ENCODE assay signal across 10 cellular contexts in genomic region chr17:43940630-43941029, GRCh38. TPM values are rescaled to one million over a fixed set of nuclear protein-coding genes. Genes with fewer than 3 reads are reported as not detected.
DNase-seq lines count a peak whose midpoint lies in the region; ATAC-seq and TF ChIP-seq lines count a peak whose summit lies in the region.
"Had no signal": no experiment of that assay in that cellular context is flagged by ENCODE, and none has a peak within 500 bp of the region (broad histone marks: within the 10 kb centered on the region; RNA-seq: fewer than 3 reads in every experiment).

No MANE protein-coding gene starts in this region.

- TF ChIP-seq CTCF in AG10803 (conservative IDR thresholded peaks at IDR 0.05; ENCODE audit: low read length) (peak; percentile 64), GM12872 (IDR thresholded peaks at IDR 0.05; ENCODE audit: insufficient read depth, low read depth, low read length) (peak; percentile 54), Panc1 (IDR thresholded peaks at IDR 0.05) (peak; percentile 62), fibroblast of lung (conservative IDR thresholded peaks at IDR 0.05 in 1 of 2, IDR thresholded peaks at IDR 0.05 in 1 of 2; ENCODE audit: low read depth in 1 of 2, low read length in 2 of 2) (peak; percentile 70 to 75), type B pancreatic cell (conservative IDR thresholded peaks at IDR 0.05) (peak; percentile 77)

- H2AFZ ChIP-seq in fibroblast of lung (ENCODE audit: low read length), result no peak overlapping the region

- in situ Hi-C loops in Panc1 (cut with HindIII; ENCODE audit: low pct_unique_long_range_greater_than_20kb, low sequenced_read_pairs), result no loop called here

- H3K9me3 ChIP-seq in Panc1 (ENCODE audit: control insufficient read depth, insufficient read depth, low read depth, low read length) (no peaks in the 10 kb centered on the region), fibroblast of lung (ENCODE audit: control insufficient read depth, insufficient read depth, low read depth, low read length) (no peaks in the 10 kb centered on the region)

- intact Hi-C loops in Panc1 (cut with micrococcal nuclease; ENCODE audit: unreplicated experiment), result no loop called here

- H3K4me2 ChIP-seq in fibroblast of lung (ENCODE audit: extremely low read depth, insufficient read depth, low read length), result no peak overlapping the region

- no peaks in the 10 kb centered on the region for H3K27me3 ChIP-seq in Panc1 (ENCODE audit: control insufficient read depth, insufficient read depth, low read length)
- peaks cover 3% of the 10 kb centered on the region for H3K27me3 ChIP-seq in fibroblast of lung (ENCODE audit: control insufficient read depth, insufficient read depth, low read length)

- no peaks in the 10 kb centered on the region for H3K36me3 Mint-ChIP-seq in type B pancreatic cell

- no peaks in the 10 kb centered on the region for H4K20me1 ChIP-seq in fibroblast of lung (ENCODE audit: control insufficient read depth, extremely low read depth, insufficient read depth, low read length)

- peak; percentile 61; the same call in 1 of the 2 replicates for ATAC-seq in Panc1
- ATAC-seq in HG02642 (IDR thresholded peaks at IDR 0.05; ENCODE audit: poor library complexity, unreplicated experiment), result no peak

- CTCF ChIA-PET in Panc1 (lab: Charles Lee), result no interaction called here

- H3K4me1 ChIP-seq in Panc1 (ENCODE audit: control insufficient read depth, insufficient read depth, low read length), result no peaks in the 10 kb centered on the region
- peaks cover 5% of the 10 kb centered on the region for H3K4me1 ChIP-seq in fibroblast of lung (ENCODE audit: control insufficient read depth, extremely low read depth, insufficient read depth, low read length)

- no peaks in the 10 kb centered on the region for H3K36me3 ChIP-seq in Panc1 (ENCODE audit: control insufficient read depth, insufficient read depth, low read length)
- H3K36me3 ChIP-seq in fibroblast of lung (ENCODE audit: control insufficient read depth, insufficient read depth, low read length), result no peaks in the 10 kb centered on the region

- H3K27ac ChIP-seq in Panc1 (ENCODE audit: low read length), result no peak overlapping the region
- no peak overlapping the region for H3K27ac ChIP-seq in fibroblast of lung (ENCODE audit: insufficient read depth, low read length)

- POLR2A ChIA-PET in Panc1 (lab: Charles Lee), result no interaction called here

- no peak overlapping the region for H3K9ac ChIP-seq in fibroblast of lung (ENCODE audit: insufficient read depth, low read length)

- no peaks in the 10 kb centered on the region for H3K79me2 ChIP-seq in fibroblast of lung (ENCODE audit: control insufficient read depth, insufficient read depth, low read length)

- H3K27me3 Mint-ChIP-seq in type B pancreatic cell, result peaks cover 23% of the 10 kb centered on the region

- H3K4me3 Mint-ChIP-seq in type B pancreatic cell, result no peak overlapping the region
- H3K4me3 Mint-ChIP-seq: IgD-negative memory B cell had no signal

- H3K9me3 Mint-ChIP-seq in type B pancreatic cell, result no peaks in the 10 kb centered on the region
- H3K9me3 Mint-ChIP-seq: IgD-negative memory B cell had no signal

- peaks cover 10% of the 10 kb centered on the region for H3K4me1 Mint-ChIP-seq in type B pancreatic cell (ENCODE audit: unreplicated experiment)

- no peak overlapping the region for H3K27ac Mint-ChIP-seq in type B pancreatic cell
- H3K27ac Mint-ChIP-seq: IgD-negative memory B cell had no signal

- no peak overlapping the region for H3K4me3 ChIP-seq in AG10803 (ENCODE audit: low read length)
- H3K4me3 ChIP-seq in Panc1 (ENCODE audit: low read depth in 2 of 2, low read length in 2 of 2), result no peak overlapping the region
- H3K4me3 ChIP-seq in fibroblast of lung (replicated peaks in 1 of 4; ENCODE audit: control extremely low read depth in 1 of 4, insufficient read depth in 1 of 4, low read depth in 3 of 4, low read length in 4 of 4), result no peak overlapping the region

- DNase-seq in AG10803 (ENCODE audit: low read depth), result peak; percentile 25
- no peak for DNase-seq in Panc1 (ENCODE audit: low read depth, low spot score)
- peak in 1 of 2 donors; percentile 27 for DNase-seq in fibroblast of lung (ENCODE audit: low read depth in 2 of 2)
- no peak for DNase-seq in type B pancreatic cell (ENCODE audit: extremely low spot score, unreplicated experiment)
- DNase-seq in stimulated activated naive CD4-positive, alpha-beta T cell (lab: John Stamatoyannopoulos, UW), result no peak
- DNase-seq in effector CD8-positive, alpha-beta T cell (lab: John Stamatoyannopoulos, UW), result no peak

- no TSS peak for BruUV-seq in Panc1 (replicated peaks; lab: Mats Ljungman, UMichigan)

RNA-seq across cellular contexts. Expression of gene PPY, which starts 1.6 kb away (rescaled TPM):
- total RNA-seq in Panc1 (2021; ENCODE audit: unreplicated experiment) (not detected), fibroblast of lung (not detected in 2 replicates), type B pancreatic cell (ENCODE audit: low replicate concordance) (29.8 and 65.9 TPM in 2 replicates)
- not detected for polyA plus RNA-seq in Panc1 (2012; ENCODE audit: insufficient read length)
- polyA plus RNA-seq in fibroblast of lung, result not detected in 2 replicates
- polyA plus RNA-seq in fibroblast of lung (2012), result not detected in 2 replicates
- polyA minus RNA-seq in fibroblast of lung (ENCODE audit: low replicate concordance), result not detected in 2 replicates
- total RNA-seq: subcutaneous adipose tissue had no signal
- polyA plus RNA-seq: IgD-negative memory B cell had no signal

RNA-seq across cellular contexts. Expression of gene PYY, which starts 13.1 kb away (rescaled TPM):
- not detected for total RNA-seq in Panc1 (2021; ENCODE audit: unreplicated experiment)
- not detected for polyA plus RNA-seq in Panc1 (2012; ENCODE audit: insufficient read length)
- total RNA-seq in fibroblast of lung, result 0.33 TPM in 1 of 2 replicates, not detected in the other
- not detected in 2 replicates for polyA plus RNA-seq in fibroblast of lung
- polyA plus RNA-seq in fibroblast of lung (2012), result not detected in 2 replicates
- not detected in 2 replicates for polyA minus RNA-seq in fibroblast of lung (ENCODE audit: low replicate concordance)
- 2.3 and 3.5 TPM in 2 replicates for total RNA-seq in type B pancreatic cell (ENCODE audit: low replicate concordance)
- total RNA-seq: subcutaneous adipose tissue had no signal
- polyA plus RNA-seq: IgD-negative memory B cell had no signal

RNA-seq across cellular contexts. Expression of gene MPP2, which starts 33.3 kb away (rescaled TPM):
- total RNA-seq in Panc1 (2021; ENCODE audit: unreplicated experiment) (3.5 TPM), fibroblast of lung (1.3 and 2.1 TPM in 2 replicates), type B pancreatic cell (ENCODE audit: low replicate concordance) (5.2 and 18.5 TPM in 2 replicates)
- polyA plus RNA-seq in Panc1 (2012; ENCODE audit: insufficient read length), result 4.4 TPM
- polyA plus RNA-seq in fibroblast of lung, result 1.2 and 1.9 TPM in 2 replicates
- polyA plus RNA-seq in fibroblast of lung (2012), result 1.6 and 2.5 TPM in 2 replicates
- polyA minus RNA-seq in fibroblast of lung (ENCODE audit: low replicate concordance), result 3.4 and 10.3 TPM in 2 replicates

Comparison
In these comparisons a context has a peak if more than half of its experiments do, and no peak if none do; other contexts are left out.
1. RNA of gene PPY, which starts 1.6 kb away (total RNA-seq): 29.8 to 65.9 TPM in type B pancreatic cell; not detected in Panc1 (single experiment) and not detected in fibroblast of lung; every median in the first group is over 10 times any median in the second.
2. Peak in every context shown above with its lines, with median percentiles within 50 percentile points of each other: CTCF ChIP-seq.